Comparison of ENCODE assay signal across 8 cellular contexts in the genomic region with DNA sequence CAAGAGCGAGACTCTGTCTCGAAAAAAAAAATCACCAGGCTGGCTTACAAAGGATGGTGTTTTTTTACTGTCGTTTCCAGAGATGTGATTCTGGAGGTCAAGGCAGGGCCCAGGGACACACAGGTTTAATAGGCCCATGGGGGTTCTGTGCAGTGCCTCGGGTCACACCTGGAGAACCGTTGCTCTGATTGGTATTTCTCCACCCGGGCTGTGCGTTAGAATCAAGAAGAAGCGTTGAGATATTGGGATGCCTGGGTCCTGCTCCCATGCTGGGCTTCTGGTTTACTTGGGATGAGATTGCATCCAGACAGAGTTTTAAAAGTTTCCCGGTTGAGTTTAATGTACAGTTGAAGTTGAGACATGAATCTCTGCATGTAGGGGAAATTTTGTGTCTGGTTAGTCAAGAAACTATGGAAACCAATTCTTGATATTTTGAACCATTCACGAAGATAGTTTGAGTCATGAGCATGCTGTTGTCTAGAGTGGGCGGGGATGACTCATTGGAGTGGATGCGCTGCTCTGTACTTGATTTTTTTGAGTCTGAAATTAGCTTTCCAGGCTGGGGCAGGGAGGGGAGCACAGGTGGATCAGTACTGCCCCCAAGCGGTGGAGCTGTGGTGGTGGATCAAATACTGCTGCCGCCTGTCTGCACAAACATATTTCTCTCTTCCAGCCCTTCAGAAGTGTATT. TPM values are rescaled to one million over a fixed set of nuclear protein-coding genes. Genes with fewer than 3 reads are reported as not detected.
DNase-seq lines count a peak whose midpoint lies in the region; ATAC-seq and TF ChIP-seq lines count a peak whose summit lies in the region.

No MANE protein-coding gene starts in this region.

- H3K79me2 ChIP-seq in DND-41 (ENCODE audit: insufficient read depth, low read length) (no peaks in the 10 kb centered on the region), trophoblast cell (ENCODE audit: control insufficient read depth, insufficient read depth, low read length, poor library complexity) (no peaks in the 10 kb centered on the region)

- H2BK120ac ChIP-seq in trophoblast cell (ENCODE audit: insufficient read depth, low read length, poor library complexity) = no peak overlapping the region

- H3K9me3 ChIP-seq in DND-41 (ENCODE audit: insufficient read depth, low read length, severe bottlenecking) (no peaks in the 10 kb centered on the region), gastroesophageal sphincter (no peaks in the 10 kb centered on the region), trophoblast cell (ENCODE audit: insufficient read depth, low read depth, low read length) (no peaks in the 10 kb centered on the region), transverse colon (no peaks in the 10 kb centered on the region)

- H3K4ac ChIP-seq in trophoblast cell (ENCODE audit: low read depth, low read length) = no peak overlapping the region

- TF ChIP-seq CTCF in DND-41 (IDR thresholded peaks at IDR 0.05; ENCODE audit: borderline replicate concordance, extremely low read depth, low read length, poor library complexity, severe bottlenecking) = peak; percentile 82
- peak; percentile 71 for TF ChIP-seq CTCF in RWPE1 (conservative IDR thresholded peaks at IDR 0.05; ENCODE audit: low read depth)
- peak in 3 of 4 experiments; percentile 77 to 88 (median 78) for TF ChIP-seq CTCF in gastroesophageal sphincter (IDR thresholded peaks at IDR 0.05)
- peak; percentile 69 to 76 (median 72) for TF ChIP-seq CTCF in transverse colon (IDR thresholded peaks at IDR 0.05)

- H2AFZ ChIP-seq in DND-41 (ENCODE audit: low read depth, low read length) (no peak overlapping the region), trophoblast cell (ENCODE audit: insufficient read depth, low read length, poor library complexity) (no peak overlapping the region)

- POLR2A ChIA-PET in RWPE1 (lab: Yijun Ruan, JAX; ENCODE audit: low non-redundant PET) = no interaction called here

- DNase-seq in DND-41 = peak; percentile 70
- peak; percentile 85 for DNase-seq in HuH-7.5 (ENCODE audit: low spot score)
- DNase-seq in RWPE1 (ENCODE audit: low spot score) = peak; percentile 91
- peak; percentile 72 for DNase-seq in activated T-helper 9 cell treated with anti-CD3 and anti-CD28 coated beads, Interleukin-2, amount 50 U/mL, for 16 hours (ENCODE audit: low read depth)
- DNase-seq in trophoblast cell = peak; percentile 61 to 72
- DNase-seq in transverse colon = peak; percentile 66

- H3K4me1 ChIP-seq in DND-41 (ENCODE audit: insufficient read depth, low read length) = no peaks in the 10 kb centered on the region
- peaks cover 0 to 44% (median 13%) of the 10 kb centered on the region in 3 donors for H3K4me1 ChIP-seq in gastroesophageal sphincter
- no peaks in the 10 kb centered on the region for H3K4me1 ChIP-seq in trophoblast cell (ENCODE audit: control insufficient read depth in 1 of 2, insufficient read depth in 2 of 2, low read length in 2 of 2)
- peaks cover 0 to 10% (median 3%) of the 10 kb centered on the region in 4 donors for H3K4me1 ChIP-seq in transverse colon

- no peak overlapping the region for H3K23ac ChIP-seq in trophoblast cell (ENCODE audit: low read length)

- no peak overlapping the region for H2BK5ac ChIP-seq in trophoblast cell (ENCODE audit: low read depth, low read length, poor library complexity)

- H4K8ac ChIP-seq in trophoblast cell (ENCODE audit: low read depth, low read length) = no peak overlapping the region

- H4K91ac ChIP-seq in trophoblast cell (ENCODE audit: low read depth, low read length) = no peak overlapping the region

- H3K27me3 ChIP-seq in DND-41 (ENCODE audit: insufficient read depth, low read length, poor library complexity) = no peaks in the 10 kb centered on the region
- peaks cover 18% of the 10 kb centered on the region for H3K27me3 ChIP-seq in gastroesophageal sphincter
- no peaks in the 10 kb centered on the region for H3K27me3 ChIP-seq in trophoblast cell (ENCODE audit: insufficient read depth, low read length)
- no peaks in the 10 kb centered on the region for H3K27me3 ChIP-seq in transverse colon

- H3K9ac ChIP-seq in DND-41 (ENCODE audit: low read depth, low read length) (no peak overlapping the region), trophoblast cell (ENCODE audit: low read length) (no peak overlapping the region)

- TF ChIP-seq EP300 in gastroesophageal sphincter (IDR thresholded peaks at IDR 0.05) (no peak), transverse colon (IDR thresholded peaks at IDR 0.05; ENCODE audit: low read depth) (no peak)

- H3K36me3 ChIP-seq in DND-41 (ENCODE audit: insufficient read depth, low read length) (no peaks in the 10 kb centered on the region), gastroesophageal sphincter (no peaks in the 10 kb centered on the region), trophoblast cell (ENCODE audit: control insufficient read depth in 1 of 2, insufficient read depth in 2 of 2, low read length in 2 of 2) (peaks cover 0 to 1% of the 10 kb centered on the region in 2 experiments), transverse colon (no peaks in the 10 kb centered on the region)

- CTCF ChIA-PET in RWPE1 (lab: Yijun Ruan, JAX) = interaction anchor here (0.5 to 5.6 kb wide), 24 partner anchors 10 to 512 kb away, joined by 3 to 141 read pairs (median 4); partner anchors contain the start of gene GREB1

- H4K20me1 ChIP-seq in DND-41 (ENCODE audit: insufficient read depth, low read length) = no peaks in the 10 kb centered on the region; the same call in 1 of the 2 replicates

- H3K4me2 ChIP-seq in DND-41 (ENCODE audit: insufficient read depth, low read length) (no peak overlapping the region), trophoblast cell (ENCODE audit: low read length) (no peak overlapping the region)

- ATAC-seq in DND-41 (ENCODE audit: insufficient read depth, low read depth) (peak; percentile 85), GM21528 (IDR thresholded peaks at IDR 0.05; ENCODE audit: low FRiP score, unreplicated experiment) (peak; percentile 65), gastroesophageal sphincter (peak; percentile 70)

- WGBS in gastroesophageal sphincter (ENCODE audit: low coverage in 1 of 2), 2 donors = 16 to 32% methylated on average over 6 to 9 of the region's 14 CpGs
- WGBS in trophoblast cell (ENCODE audit: extremely low coverage, insufficient coverage, insufficient read length) = no CpG with 5 or more reads among the region's 14 CpGs
- WGBS in transverse colon (ENCODE audit: low coverage in 1 of 2), 2 donors = 47 to 49% methylated on average over 2 to 14 of the region's 14 CpGs

- no peak for TF ChIP-seq POLR2A in gastroesophageal sphincter (IDR thresholded peaks at IDR 0.05)
- TF ChIP-seq POLR2A in transverse colon (IDR thresholded peaks at IDR 0.05) = no peak

- H3K79me1 ChIP-seq in trophoblast cell (ENCODE audit: low read length) = no peaks in the 10 kb centered on the region

- intact Hi-C loops in transverse colon (cut with DNase I; ENCODE audit: low total_unique reads) = loop anchor here (5.0 kb wide), 1 partner anchor 107 kb away; no protein-coding TSS in a partner anchor

- in situ Hi-C loops in transverse colon (cut with MboI; ENCODE audit: low pct_ligation_motif_present in 1 of 4, low pct_unique_long_range_greater_than_20kb in 1 of 4, low sequenced_read_pairs in 3 of 4) = loop anchor here (5.0 to 25.0 kb wide), 3 partner anchors 107 to 447 kb away; a partner anchor contains a TSS

- H4K12ac ChIP-seq in trophoblast cell (ENCODE audit: low read depth, low read length) = no peak overlapping the region

- no peak overlapping the region for H3K18ac ChIP-seq in trophoblast cell (ENCODE audit: low read length)

- H3K4me3 ChIP-seq in DND-41 (ENCODE audit: low read depth in 1 of 2, low read length in 2 of 2) = no peak overlapping the region
- H3K4me3 ChIP-seq in gastroesophageal sphincter = no peak overlapping the region
- H3K4me3 ChIP-seq in trophoblast cell (ENCODE audit: low read depth, low read length) = no peak overlapping the region
- no peak overlapping the region for H3K4me3 ChIP-seq in transverse colon

- H3K27ac ChIP-seq in DND-41 (ENCODE audit: low read length) (no peak overlapping the region), RWPE1 (no peak overlapping the region), gastroesophageal sphincter (peak overlapping the region in 3 of 4 donors; percentile 42 to 62 (median 44)), trophoblast cell (ENCODE audit: low read depth, low read length) (no peak overlapping the region), transverse colon (peak overlapping the region; percentile 15 to 53 (median 33))

- H2AK5ac ChIP-seq in trophoblast cell (ENCODE audit: low read length) = no peak overlapping the region

- H2BK12ac ChIP-seq in trophoblast cell (ENCODE audit: low read length) = no peak overlapping the region

- H3K14ac ChIP-seq in trophoblast cell (ENCODE audit: low read length) = no peak overlapping the region

RNA-seq across cellular contexts. Expression of gene GREB1, which starts 50.1 kb away (rescaled TPM):
- total RNA-seq in gastroesophageal sphincter (1 to 10 TPM; 3.1 to 8.8 (median 6.5) TPM), transverse colon (1 to 10 TPM in 2 of 4 donors, under 1 TPM in 2; 0.20 to 2.6 (median 1.5) TPM)
- 3.2 and 4.1 TPM in 2 replicates for polyA plus RNA-seq in trophoblast cell (2013)

Comparison
In these comparisons a context has a peak if more than half of its experiments do, and no peak if none do; other contexts are left out.
1. H3K27ac ChIP-seq: peak in gastroesophageal sphincter (3 of 4) and transverse colon (4 of 4); none in DND-41 (single experiment), RWPE1 (single experiment) and trophoblast cell (single experiment).
2. Peak in every context shown above with its lines, with median percentiles within 50 percentile points of each other: ATAC-seq, DNase-seq and CTCF ChIP-seq.